In genomic region chr14:23119362-23120327, GRCh38 we compare ENCODE assay signal across 1 cellular context.
TF ChIP-seq lines count a peak whose summit lies in the region.

No MANE protein-coding gene starts in this region.

TF ChIP-seq in GM12878, 131 proteins besides CTCF, POLR2A, EP300 and RAD21:
- peak; percentile 18; the same call in 1 of the 2 replicates for TF ChIP-seq SPI1 (IDR thresholded peaks at IDR 0.05; ENCODE audit: borderline replicate concordance, insufficient read depth, low read depth, low read length)
- TF ChIP-seq ZNF687 (IDR thresholded peaks at IDR 0.05) = no peak
- no peak for TF ChIP-seq STAT3 (IDR thresholded peaks at IDR 0.05; ENCODE audit: low read depth, low read length)
- no peak for TF ChIP-seq CEBPB (IDR thresholded peaks at IDR 0.05; ENCODE audit: borderline replicate concordance in 1 of 2, low read depth in 2 of 2, low read length in 2 of 2)
- TF ChIP-seq FOXK2 (IDR thresholded peaks at IDR 0.05) = no peak
- no peak for TF ChIP-seq NFIC (IDR thresholded peaks at IDR 0.05; ENCODE audit: low read depth, low read length)
- no peak for TF ChIP-seq GATAD2B (conservative IDR thresholded peaks at IDR 0.05; ENCODE audit: low read depth)
- TF ChIP-seq MEF2A (IDR thresholded peaks at IDR 0.05; ENCODE audit: insufficient read depth, low read depth, low read length) = no peak
- TF ChIP-seq CBFB (IDR thresholded peaks at IDR 0.05; ENCODE audit: low read depth) = no peak
- 0 out of 2 replicates have a peak, but pooled peaks have one; percentile 34 for TF ChIP-seq EED (IDR thresholded peaks at IDR 0.05; ENCODE audit: low read depth)
- 0 out of 2 replicates have a peak, but pooled peaks have one; percentile 22 for TF ChIP-seq PAX5 (IDR thresholded peaks at IDR 0.05; ENCODE audit: borderline replicate concordance, low read depth, low read length)
- TF ChIP-seq STAT1 (conservative IDR thresholded peaks at IDR 0.05) = no peak
- peak; percentile 42; the same call in 1 of the 2 replicates for TF ChIP-seq RUNX3 (IDR thresholded peaks at IDR 0.05; ENCODE audit: low read length)
- TF ChIP-seq FOXM1 (IDR thresholded peaks at IDR 0.05; ENCODE audit: low read depth, low read length) = no peak
- TF ChIP-seq SREBF2 (IDR thresholded peaks at IDR 0.05; ENCODE audit: low read length) = no peak
- no peak for TF ChIP-seq ZBTB40 (IDR thresholded peaks at IDR 0.05; ENCODE audit: borderline replicate concordance)
- peak; percentile 40; the same call in 1 of the 2 replicates for TF ChIP-seq TCF7 (IDR thresholded peaks at IDR 0.05; ENCODE audit: borderline replicate concordance)
- no peak for TF ChIP-seq ASH2L (IDR thresholded peaks at IDR 0.05; ENCODE audit: borderline replicate concordance, low read depth)
- TF ChIP-seq TARDBP (IDR thresholded peaks at IDR 0.05; ENCODE audit: borderline replicate concordance) = no peak
- TF ChIP-seq LARP7 (IDR thresholded peaks at IDR 0.05) = no peak
- TF ChIP-seq ETV6 (conservative IDR thresholded peaks at IDR 0.05 in 1 of 2, IDR thresholded peaks at IDR 0.05 in 1 of 2; ENCODE audit: borderline replicate concordance in 1 of 2, low read depth in 1 of 2) = peak in 1 of 2 experiments; percentile 74; a peak in 1 of 4 replicates
- 0 out of 2 replicates have a peak, but pooled peaks have one; percentile 41 for TF ChIP-seq YY1 (IDR thresholded peaks at IDR 0.05; ENCODE audit: low read depth, low read length)
- no peak for TF ChIP-seq IKZF1 (conservative IDR thresholded peaks at IDR 0.05)
- no peak for TF ChIP-seq RCOR1 (conservative IDR thresholded peaks at IDR 0.05; ENCODE audit: low read depth, low read length)
- no peak for TF ChIP-seq E2F8 (IDR thresholded peaks at IDR 0.05; ENCODE audit: low read depth, partially characterized antibody)
